In genomic region chr17:8122923-8123694, GRCh38 we compare ENCODE assay signal across 6 cellular contexts. TPM values are rescaled to one million over a fixed set of nuclear protein-coding genes. Genes with fewer than 3 reads are reported as not detected.
DNase-seq lines count a peak whose midpoint lies in the region; ATAC-seq, FAIRE-seq and TF ChIP-seq lines count a peak whose summit lies in the region.
"Had no signal": no experiment of that assay in that cellular context is flagged by ENCODE, and none has a peak within 500 bp of the region (broad histone marks: within the 10 kb centered on the region; RNA-seq: fewer than 3 reads in every experiment).

No MANE protein-coding gene starts in this region.

- H3K36me3 ChIP-seq in astrocyte (ENCODE audit: insufficient read depth, low read length) = no peaks in the 10 kb centered on the region

- peak overlapping the region; percentile 60 for H3K4me3 ChIP-seq in astrocyte (ENCODE audit: insufficient read depth, low read depth, low read length)

- FAIRE-seq in astrocyte (lab: Jason Lieb, UNC) = no peak

- DNase-seq in M059J (ENCODE audit: low read depth) (peak; percentile 58), astrocyte (ENCODE audit: low read depth) (no peak), natural killer cell (no peak), middle frontal gyrus (ENCODE audit: extremely low spot score, low spot score) (no peak), NCI-H446 treated with DMSO at 0.1 percent for 48 hours (lab: John Stamatoyannopoulos, UW) (no peak)

- H3K79me2 ChIP-seq in astrocyte (ENCODE audit: insufficient read depth, low read length) = no peaks in the 10 kb centered on the region

- peak overlapping the region; percentile 85 for H2AFZ ChIP-seq in astrocyte (ENCODE audit: low read depth, low read length)

- H3K4me2 ChIP-seq in astrocyte (ENCODE audit: low read length) = peak overlapping the region; percentile 97

- peaks cover 52% of the 10 kb centered on the region for H3K4me1 ChIP-seq in astrocyte (ENCODE audit: insufficient read depth, low read length)

- peak overlapping the region; percentile 49 for H3K9ac ChIP-seq in astrocyte (ENCODE audit: low read length)

- peaks cover 20% of the 10 kb centered on the region for H3K27me3 ChIP-seq in astrocyte (ENCODE audit: insufficient read depth, low read length)

- peaks cover 15% of the 10 kb centered on the region for H4K20me1 ChIP-seq in astrocyte (ENCODE audit: insufficient read depth, low read length)

- H3K27me3 Mint-ChIP-seq in astrocyte (ENCODE audit: low read depth, unreplicated experiment) = peaks cover 32% of the 10 kb centered on the region
- peaks cover 52 to 59% of the 10 kb centered on the region in 2 donors for H3K27me3 Mint-ChIP-seq in natural killer cell (ENCODE audit: low read depth in 2 of 2)

- TF ChIP-seq CTCF in astrocyte (IDR thresholded peaks at IDR 0.05; ENCODE audit: insufficient read depth, low read depth, low read length) (no peak), natural killer cell (IDR thresholded peaks at IDR 0.05) (no peak)

- no peaks in the 10 kb centered on the region for H3K36me3 Mint-ChIP-seq in astrocyte (ENCODE audit: low read depth, unreplicated experiment)
- H3K36me3 Mint-ChIP-seq in natural killer cell = peaks cover 12% of the 10 kb centered on the region

- intact Hi-C loops in natural killer cell (cut with micrococcal nuclease) = no loop called here

- H3K27ac Mint-ChIP-seq in astrocyte (ENCODE audit: unreplicated experiment) (peak overlapping the region; percentile 48), natural killer cell (peak overlapping the region; percentile 53 to 98)

- ATAC-seq in natural killer cell = no peak

- H3K4me1 Mint-ChIP-seq in astrocyte (ENCODE audit: low read depth, unreplicated experiment) (peaks cover 14% of the 10 kb centered on the region), natural killer cell (peaks cover 82 to 84% of the 10 kb centered on the region in 2 donors)

- H3K9me3 Mint-ChIP-seq in astrocyte (ENCODE audit: unreplicated experiment) (no peaks in the 10 kb centered on the region), natural killer cell (peaks cover 0 to 2% of the 10 kb centered on the region in 2 donors)

- H3K9me3 ChIP-seq in astrocyte (ENCODE audit: insufficient read depth, low read depth, low read length) = no peaks in the 10 kb centered on the region

- H3K27ac ChIP-seq in astrocyte (ENCODE audit: low read depth, low read length) = no peak overlapping the region

- H3K4me3 Mint-ChIP-seq in astrocyte (ENCODE audit: unreplicated experiment) (peak overlapping the region; percentile 83), natural killer cell (peak overlapping the region; percentile 93)

RNA-seq across cellular contexts. Expression of gene HES7, which starts 0.8 kb away (rescaled TPM):
- 0.22 and 0.94 TPM in 2 replicates for total RNA-seq in M059J (2014; rRNA removed; shearing (Covaris generic))
- total RNA-seq in astrocyte (0.64 and 1.0 TPM in 2 replicates), natural killer cell (under 1 TPM; 0.50 to 0.77 (median 0.61) TPM)
- total RNA-seq: glomerular endothelial cell had no signal

RNA-seq across cellular contexts. Expression of gene ALOXE3, which starts 4.8 kb away (rescaled TPM):
- total RNA-seq in M059J (2014; rRNA removed; shearing (Covaris generic)) = 0.44 TPM in 1 of 2 replicates, not detected in the other
- 0.17 and 0.82 TPM in 2 replicates for total RNA-seq in astrocyte
- total RNA-seq in natural killer cell = not detected
- total RNA-seq: glomerular endothelial cell had no signal

RNA-seq across cellular contexts. Expression of gene PER1, which starts 29.1 kb away (rescaled TPM):
- total RNA-seq in M059J (2014; rRNA removed; shearing (Covaris generic)) = 10.6 and 18.4 TPM in 2 replicates
- total RNA-seq in astrocyte (17.0 and 18.1 TPM in 2 replicates), natural killer cell (1,000 to 10,000 TPM in 1 of 3 donors, 100 to 1,000 TPM in 2; 636 to 1,422 (median 923) TPM)

RNA-seq across cellular contexts. Expression of gene ALOX12B, which starts 35.6 kb away (rescaled TPM):
- not detected in 2 replicates for total RNA-seq in M059J (2014; rRNA removed; shearing (Covaris generic))
- total RNA-seq in astrocyte (not detected in 2 replicates), natural killer cell (under 1 TPM; 0.29 to 0.58 (median 0.56) TPM)
- total RNA-seq: glomerular endothelial cell had no signal

RNA-seq across cellular contexts. Expression of gene VAMP2, which starts 39.6 kb away (rescaled TPM):
- total RNA-seq in M059J (2014; rRNA removed; shearing (Covaris generic)) = 3.8 and 4.4 TPM in 2 replicates
- total RNA-seq in astrocyte (28.0 and 31.3 TPM in 2 replicates), natural killer cell (100 to 1,000 TPM; 191 to 315 (median 234) TPM)

Comparison
In these comparisons a context has a peak if more than half of its experiments do, and no peak if none do; other contexts are left out.
1. RNA of gene PER1, which starts 29.1 kb away (total RNA-seq): 636 to 1,422 TPM in natural killer cell; 17.0 to 18.1 TPM in astrocyte and 10.6 to 18.4 TPM in M059J; every median in the first group is over 10 times any median in the second.